Comparison of ENCODE assay signal across 8 cellular contexts in genomic region chr7:128135275-128136214, GRCh38.
DNase-seq lines count a peak whose midpoint lies in the region; ATAC-seq and TF ChIP-seq lines count a peak whose summit lies in the region.

No MANE protein-coding gene starts in this region.

- TF ChIP-seq POLR2A in erythroblast (IDR thresholded peaks at IDR 0.05; ENCODE audit: low read length): no peak

- DNase-seq in AG08395 (ENCODE audit: low spot score) (peak; percentile 82), NCI-H526 treated with DMSO at 0.1 percent for 48 hours (lab: John Stamatoyannopoulos, UW) (peak; percentile 55), erythroblast (lab: John Stamatoyannopoulos, UW) (peak; percentile 60 to 70), myocyte (ENCODE audit: low read depth) (peak; percentile 60)
- DNase-seq in activated CD8-positive, alpha-beta memory T cell treated with anti-CD3 and anti-CD28 coated beads, Interleukin-2, amount 50 U/mL, for 48 hours: peak; percentile 89
- peak; percentile 42 to 45 for DNase-seq in stimulated activated CD8-positive, alpha-beta memory T cell treated with anti-CD3 and anti-CD28 coated beads, Interleukin-7, amount 100 ng/mL, for 48 hours (ENCODE audit: extremely low read depth in 1 of 2, low read depth in 1 of 2)

- peak; percentile 70 for ATAC-seq in GM18861 (IDR thresholded peaks at IDR 0.05; ENCODE audit: unreplicated experiment)
- peak; percentile 94 for ATAC-seq in HG03103 (IDR thresholded peaks at IDR 0.05; ENCODE audit: low read depth, unreplicated experiment)

Comparison
In these comparisons a context has a peak if more than half of its experiments do, and no peak if none do; other contexts are left out.
1. Peak in every context shown above with its lines: DNase-seq and ATAC-seq.